In genomic region chr15:75229191-75230015, GRCh38 we compare ENCODE assay signal across 24 cellular contexts. TPM values are rescaled to one million over a fixed set of nuclear protein-coding genes. Genes with fewer than 3 reads are reported as not detected.
DNase-seq lines count a peak whose midpoint lies in the region; ATAC-seq and TF ChIP-seq lines count a peak whose summit lies in the region.
"Had no signal": no experiment of that assay in that cellular context is flagged by ENCODE, and none has a peak within 500 bp of the region (broad histone marks: within the 10 kb centered on the region; RNA-seq: fewer than 3 reads in every experiment).

No MANE protein-coding gene starts in this region.

- no peaks in the 10 kb centered on the region for H3K36me3 Mint-ChIP-seq in T-helper 2 cell treated with Interferon-gamma antibody and Interleukin-4, amounts not matched to agents 5 μg/mL and 100 μg/mL, for 36 hours (ENCODE audit: low read depth)
- H3K36me3 Mint-ChIP-seq in activated T-cell treated with anti-CD3 and anti-CD28 coated beads, Interleukin-2, amount 50 U/mL, for 4 hours (ENCODE audit: insufficient read depth): no peaks in the 10 kb centered on the region

- intact Hi-C loops in Panc1 (cut with micrococcal nuclease; ENCODE audit: unreplicated experiment): no loop called here

- DNase-seq in 8988T (peak; percentile 17), EH (ENCODE audit: low read depth) (peak; percentile 50), Panc1 (ENCODE audit: low read depth, low spot score) (no peak), islet precursor cell (peak; percentile 81), NCI-H1048 (lab: John Stamatoyannopoulos, UW) (no peak), SW 1271 (lab: John Stamatoyannopoulos, UW) (no peak)
- no peak for DNase-seq in T-helper 2 cell treated with Interferon-gamma antibody and Interleukin-4, amounts not matched to agents 5 μg/mL and 100 μg/mL, for 36 hours (ENCODE audit: low spot score)
- no peak for DNase-seq in activated T-cell treated with anti-CD3 and anti-CD28 coated beads, Interleukin-2, amount 50 U/mL, for 4 hours
- DNase-seq: activated CD4-positive, alpha-beta memory T cell treated with anti-CD3 and anti-CD28 coated beads, Interleukin-2, amount 10 ng/mL, durations not matched to agents 7 days and 5 days; anterior cingulate cortex; Calu3; kidney glomerular epithelial cell; mucosa of descending colon; NCI-H187; NCI-H510A; OCI-M1; SK-N-SH; stimulated activated naive B cell treated with anti-CD40 and anti-IgM and Interleukin-4, amounts not matched to agents 10 μg/mL and 1 μg/mL and 100 μg/mL, for 72 hours had no signal

- H3K4me3 Mint-ChIP-seq in T-helper 2 cell treated with Interferon-gamma antibody and Interleukin-4, amounts not matched to agents 5 μg/mL and 100 μg/mL, for 36 hours: no peak overlapping the region
- H3K4me3 Mint-ChIP-seq in activated T-cell treated with anti-CD3 and anti-CD28 coated beads, Interleukin-2, amount 50 U/mL, for 4 hours: no peak overlapping the region
- H3K4me3 Mint-ChIP-seq: activated CD4-positive, alpha-beta memory T cell treated with anti-CD3 and anti-CD28 coated beads, Interleukin-2, amount 10 ng/mL, durations not matched to agents 7 days and 5 days; activated T-helper 17 cell treated with anti-CD3 and anti-CD28 coated beads, Interleukin-2, amount 50 U/mL, for 72 hours; stimulated activated naive B cell treated with anti-CD40 and anti-IgM and Interleukin-4, amounts not matched to agents 10 μg/mL and 1 μg/mL and 100 μg/mL, for 72 hours had no signal

- peaks cover 2% of the 10 kb centered on the region for H3K27me3 Mint-ChIP-seq in T-helper 2 cell treated with Interferon-gamma antibody and Interleukin-4, amounts not matched to agents 5 μg/mL and 100 μg/mL, for 36 hours (ENCODE audit: low read depth)
- peaks cover 19% of the 10 kb centered on the region for H3K27me3 Mint-ChIP-seq in activated T-cell treated with anti-CD3 and anti-CD28 coated beads, Interleukin-2, amount 50 U/mL, for 4 hours (ENCODE audit: low read depth)

- no peaks in the 10 kb centered on the region for H3K27me3 ChIP-seq in Panc1 (ENCODE audit: control insufficient read depth, insufficient read depth, low read length)
- H3K27me3 ChIP-seq: ovary had no signal

- no peaks in the 10 kb centered on the region for H3K36me3 ChIP-seq in Panc1 (ENCODE audit: control insufficient read depth, insufficient read depth, low read length)
- H3K36me3 ChIP-seq: heart left ventricle, ovary had no signal

- H3K4me1 Mint-ChIP-seq in T-helper 2 cell treated with Interferon-gamma antibody and Interleukin-4, amounts not matched to agents 5 μg/mL and 100 μg/mL, for 36 hours (ENCODE audit: low read depth): no peaks in the 10 kb centered on the region
- H3K4me1 Mint-ChIP-seq in activated T-cell treated with anti-CD3 and anti-CD28 coated beads, Interleukin-2, amount 50 U/mL, for 4 hours (ENCODE audit: low read depth): no peaks in the 10 kb centered on the region
- H3K4me1 Mint-ChIP-seq: activated CD4-positive, alpha-beta memory T cell treated with anti-CD3 and anti-CD28 coated beads, Interleukin-2, amount 10 ng/mL, durations not matched to agents 7 days and 5 days; activated T-helper 17 cell treated with anti-CD3 and anti-CD28 coated beads, Interleukin-2, amount 50 U/mL, for 72 hours had no signal

- in situ Hi-C loops in Panc1 (cut with HindIII; ENCODE audit: low pct_unique_long_range_greater_than_20kb, low sequenced_read_pairs): no loop called here

- 0 out of 2 replicates have a peak, but pooled peaks have one; percentile 9 for ATAC-seq in Panc1
- ATAC-seq in activated T-cell treated with anti-CD3 and anti-CD28 coated beads, Interleukin-2, amount 50 U/mL, for 4 hours: no peak
- ATAC-seq: activated T-helper 17 cell treated with anti-CD3 and anti-CD28 coated beads, Interleukin-2, amount 50 U/mL, for 72 hours; heart left ventricle; mucosa of descending colon; stimulated activated naive B cell treated with anti-CD40 and anti-IgM and Interleukin-4, amounts not matched to agents 10 μg/mL and 1 μg/mL and 100 μg/mL, for 72 hours had no signal

- CTCF ChIA-PET in Panc1 (lab: Charles Lee): no interaction called here

- no peak overlapping the region for H3K4me3 ChIP-seq in Panc1 (ENCODE audit: low read depth in 2 of 2, low read length in 2 of 2)
- H3K4me3 ChIP-seq: heart left ventricle, mucosa of descending colon, ovary, smooth muscle cell had no signal

- POLR2A ChIA-PET in Panc1 (lab: Charles Lee): interaction anchor here (0.5 kb wide), 1 partner anchor 10 kb away, joined by 7 read pairs; no protein-coding TSS in a partner anchor

- no peaks in the 10 kb centered on the region for H3K9me3 ChIP-seq in Panc1 (ENCODE audit: control insufficient read depth, insufficient read depth, low read depth, low read length)
- H3K9me3 ChIP-seq: heart left ventricle, mucosa of descending colon, ovary, SK-N-SH had no signal

- TF ChIP-seq CTCF in Panc1 (IDR thresholded peaks at IDR 0.05): no peak

- no peak overlapping the region for H3K27ac Mint-ChIP-seq in T-helper 2 cell treated with Interferon-gamma antibody and Interleukin-4, amounts not matched to agents 5 μg/mL and 100 μg/mL, for 36 hours
- H3K27ac Mint-ChIP-seq: activated CD4-positive, alpha-beta memory T cell treated with anti-CD3 and anti-CD28 coated beads, Interleukin-2, amount 10 ng/mL, durations not matched to agents 7 days and 5 days; activated T-helper 17 cell treated with anti-CD3 and anti-CD28 coated beads, Interleukin-2, amount 50 U/mL, for 72 hours; stimulated activated naive B cell treated with anti-CD40 and anti-IgM and Interleukin-4, amounts not matched to agents 10 μg/mL and 1 μg/mL and 100 μg/mL, for 72 hours had no signal

- no peaks in the 10 kb centered on the region for H3K9me3 Mint-ChIP-seq in T-helper 2 cell treated with Interferon-gamma antibody and Interleukin-4, amounts not matched to agents 5 μg/mL and 100 μg/mL, for 36 hours
- no peaks in the 10 kb centered on the region for H3K9me3 Mint-ChIP-seq in activated T-cell treated with anti-CD3 and anti-CD28 coated beads, Interleukin-2, amount 50 U/mL, for 4 hours
- H3K9me3 Mint-ChIP-seq: activated CD4-positive, alpha-beta memory T cell treated with anti-CD3 and anti-CD28 coated beads, Interleukin-2, amount 10 ng/mL, durations not matched to agents 7 days and 5 days; activated T-helper 17 cell treated with anti-CD3 and anti-CD28 coated beads, Interleukin-2, amount 50 U/mL, for 72 hours; stimulated activated naive B cell treated with anti-CD40 and anti-IgM and Interleukin-4, amounts not matched to agents 10 μg/mL and 1 μg/mL and 100 μg/mL, for 72 hours had no signal

- no TSS peak for BruUV-seq in Panc1 (replicated peaks; lab: Mats Ljungman, UMichigan)

- H3K4me1 ChIP-seq in Panc1 (ENCODE audit: control insufficient read depth, insufficient read depth, low read length): no peaks in the 10 kb centered on the region

- H3K27ac ChIP-seq in Panc1 (ENCODE audit: low read length): no peak overlapping the region
- H3K27ac ChIP-seq: heart left ventricle, ovary had no signal

RNA-seq across cellular contexts. Expression of gene C15orf39, which starts 27.7 kb away (rescaled TPM):
- 17.6 TPM for total RNA-seq in Panc1 (2021; ENCODE audit: unreplicated experiment)
- polyA plus RNA-seq in Panc1 (2012; ENCODE audit: insufficient read length): 11.7 TPM
- total RNA-seq in activated T-cell treated with anti-CD3 and anti-CD28 coated beads, Interleukin-2, amount 50 U/mL, for 4 hours: 10 to 100 TPM; 49.9 to 68.7 (median 62.0) TPM

RNA-seq across cellular contexts. Expression of gene GOLGA6C, which starts 28.7 kb away (rescaled TPM):
- not detected for total RNA-seq in Panc1 (2021; ENCODE audit: unreplicated experiment)
- not detected for polyA plus RNA-seq in Panc1 (2012; ENCODE audit: insufficient read length)
- total RNA-seq in activated T-cell treated with anti-CD3 and anti-CD28 coated beads, Interleukin-2, amount 50 U/mL, for 4 hours: not detected
- total RNA-seq: activated CD4-positive, alpha-beta memory T cell treated with anti-CD3 and anti-CD28 coated beads, Interleukin-2, amount 10 ng/mL, durations not matched to agents 7 days and 5 days; activated T-helper 17 cell treated with anti-CD3 and anti-CD28 coated beads, Interleukin-2, amount 50 U/mL, for 72 hours; Calu3; epithelial cell of proximal tubule; heart left ventricle; mucosa of descending colon; ovary; smooth muscle cell; ureter had no signal
- polyA plus RNA-seq: heart left ventricle, ovary, SK-N-SH, smooth muscle cell had no signal

RNA-seq across cellular contexts. Expression of gene GOLGA6D, which starts 53.2 kb away (rescaled TPM):
- total RNA-seq in Panc1 (2021; ENCODE audit: unreplicated experiment): not detected
- not detected for polyA plus RNA-seq in Panc1 (2012; ENCODE audit: insufficient read length)
- not detected for total RNA-seq in activated T-cell treated with anti-CD3 and anti-CD28 coated beads, Interleukin-2, amount 50 U/mL, for 4 hours
- total RNA-seq: activated CD4-positive, alpha-beta memory T cell treated with anti-CD3 and anti-CD28 coated beads, Interleukin-2, amount 10 ng/mL, durations not matched to agents 7 days and 5 days; Calu3; epithelial cell of proximal tubule; heart left ventricle; mucosa of descending colon; ureter had no signal
- polyA plus RNA-seq: heart left ventricle, smooth muscle cell had no signal

Comparison
In these comparisons a context has a peak if more than half of its experiments do, and no peak if none do; other contexts are left out.
1. DNase-seq: peak in 8988T (single experiment), EH (single experiment) and islet precursor cell (single experiment); none in Panc1 (single experiment), NCI-H1048 (single experiment), T-helper 2 cell treated with Interferon-gamma antibody and Interleukin-4, amounts not matched to agents 5 μg/mL and 100 μg/mL, for 36 hours (single experiment), activated T-cell treated with anti-CD3 and anti-CD28 coated beads, Interleukin-2, amount 50 U/mL, for 4 hours (single experiment) and SW 1271 (0 of 2).